Comparison of ENCODE assay signal across 1 cellular context in the genomic region with DNA sequence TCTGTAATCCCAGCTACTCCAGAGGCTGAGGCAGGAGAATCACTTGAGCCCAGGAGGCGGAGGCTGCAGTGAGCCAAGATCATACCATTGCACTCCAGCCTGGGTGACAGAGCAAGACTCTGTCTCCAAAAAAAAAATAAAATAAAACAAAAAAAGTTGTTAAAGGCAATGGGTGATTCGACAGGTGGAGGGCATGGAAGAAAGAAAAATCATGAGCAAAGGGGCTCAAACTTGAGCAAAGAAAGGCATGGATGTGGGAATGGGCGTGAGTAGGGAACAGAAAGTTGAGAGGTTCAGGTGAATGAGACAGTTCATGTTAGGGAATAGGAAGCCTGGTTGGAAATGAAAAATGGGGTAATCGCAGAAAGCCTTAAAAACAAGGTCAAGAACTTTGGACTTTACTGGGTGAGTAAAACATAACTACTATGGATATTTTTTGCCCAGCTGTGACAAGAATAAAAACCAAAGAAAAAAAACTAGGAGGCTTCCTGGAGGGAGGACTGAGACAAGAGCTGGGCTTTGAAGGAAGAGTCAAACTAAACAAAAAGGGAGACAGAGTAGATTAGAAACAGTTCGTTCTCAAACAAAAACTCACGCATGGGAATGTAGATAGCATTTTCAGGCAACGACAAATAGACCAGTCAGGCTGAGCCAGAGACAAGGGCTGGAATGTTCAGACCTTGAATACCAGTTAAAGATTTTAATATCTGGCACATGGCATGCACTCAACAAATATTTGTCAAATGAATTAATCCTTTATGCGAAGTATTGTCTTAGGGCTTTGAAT.
TF ChIP-seq lines count a peak whose summit lies in the region.

No MANE protein-coding gene starts in this region.

TF ChIP-seq in K562, 482 proteins besides CTCF, POLR2A, EP300 and RAD21:
- TF ChIP-seq TRIM24 (IDR thresholded peaks at IDR 0.05) = 0 out of 4 replicates have a peak, but pooled peaks of 1 of the 2 experiments have one; percentile 14
- 0 out of 2 replicates have a peak, but pooled peaks have one; percentile 26 for TF ChIP-seq ARID1B (IDR thresholded peaks at IDR 0.05)
- peak; percentile 26; the same call in 1 of the 2 replicates for TF ChIP-seq DPF2 (IDR thresholded peaks at IDR 0.05)
- no peak for TF ChIP-seq RNF2 (IDR thresholded peaks at IDR 0.05)
- TF ChIP-seq, protein P1, sequence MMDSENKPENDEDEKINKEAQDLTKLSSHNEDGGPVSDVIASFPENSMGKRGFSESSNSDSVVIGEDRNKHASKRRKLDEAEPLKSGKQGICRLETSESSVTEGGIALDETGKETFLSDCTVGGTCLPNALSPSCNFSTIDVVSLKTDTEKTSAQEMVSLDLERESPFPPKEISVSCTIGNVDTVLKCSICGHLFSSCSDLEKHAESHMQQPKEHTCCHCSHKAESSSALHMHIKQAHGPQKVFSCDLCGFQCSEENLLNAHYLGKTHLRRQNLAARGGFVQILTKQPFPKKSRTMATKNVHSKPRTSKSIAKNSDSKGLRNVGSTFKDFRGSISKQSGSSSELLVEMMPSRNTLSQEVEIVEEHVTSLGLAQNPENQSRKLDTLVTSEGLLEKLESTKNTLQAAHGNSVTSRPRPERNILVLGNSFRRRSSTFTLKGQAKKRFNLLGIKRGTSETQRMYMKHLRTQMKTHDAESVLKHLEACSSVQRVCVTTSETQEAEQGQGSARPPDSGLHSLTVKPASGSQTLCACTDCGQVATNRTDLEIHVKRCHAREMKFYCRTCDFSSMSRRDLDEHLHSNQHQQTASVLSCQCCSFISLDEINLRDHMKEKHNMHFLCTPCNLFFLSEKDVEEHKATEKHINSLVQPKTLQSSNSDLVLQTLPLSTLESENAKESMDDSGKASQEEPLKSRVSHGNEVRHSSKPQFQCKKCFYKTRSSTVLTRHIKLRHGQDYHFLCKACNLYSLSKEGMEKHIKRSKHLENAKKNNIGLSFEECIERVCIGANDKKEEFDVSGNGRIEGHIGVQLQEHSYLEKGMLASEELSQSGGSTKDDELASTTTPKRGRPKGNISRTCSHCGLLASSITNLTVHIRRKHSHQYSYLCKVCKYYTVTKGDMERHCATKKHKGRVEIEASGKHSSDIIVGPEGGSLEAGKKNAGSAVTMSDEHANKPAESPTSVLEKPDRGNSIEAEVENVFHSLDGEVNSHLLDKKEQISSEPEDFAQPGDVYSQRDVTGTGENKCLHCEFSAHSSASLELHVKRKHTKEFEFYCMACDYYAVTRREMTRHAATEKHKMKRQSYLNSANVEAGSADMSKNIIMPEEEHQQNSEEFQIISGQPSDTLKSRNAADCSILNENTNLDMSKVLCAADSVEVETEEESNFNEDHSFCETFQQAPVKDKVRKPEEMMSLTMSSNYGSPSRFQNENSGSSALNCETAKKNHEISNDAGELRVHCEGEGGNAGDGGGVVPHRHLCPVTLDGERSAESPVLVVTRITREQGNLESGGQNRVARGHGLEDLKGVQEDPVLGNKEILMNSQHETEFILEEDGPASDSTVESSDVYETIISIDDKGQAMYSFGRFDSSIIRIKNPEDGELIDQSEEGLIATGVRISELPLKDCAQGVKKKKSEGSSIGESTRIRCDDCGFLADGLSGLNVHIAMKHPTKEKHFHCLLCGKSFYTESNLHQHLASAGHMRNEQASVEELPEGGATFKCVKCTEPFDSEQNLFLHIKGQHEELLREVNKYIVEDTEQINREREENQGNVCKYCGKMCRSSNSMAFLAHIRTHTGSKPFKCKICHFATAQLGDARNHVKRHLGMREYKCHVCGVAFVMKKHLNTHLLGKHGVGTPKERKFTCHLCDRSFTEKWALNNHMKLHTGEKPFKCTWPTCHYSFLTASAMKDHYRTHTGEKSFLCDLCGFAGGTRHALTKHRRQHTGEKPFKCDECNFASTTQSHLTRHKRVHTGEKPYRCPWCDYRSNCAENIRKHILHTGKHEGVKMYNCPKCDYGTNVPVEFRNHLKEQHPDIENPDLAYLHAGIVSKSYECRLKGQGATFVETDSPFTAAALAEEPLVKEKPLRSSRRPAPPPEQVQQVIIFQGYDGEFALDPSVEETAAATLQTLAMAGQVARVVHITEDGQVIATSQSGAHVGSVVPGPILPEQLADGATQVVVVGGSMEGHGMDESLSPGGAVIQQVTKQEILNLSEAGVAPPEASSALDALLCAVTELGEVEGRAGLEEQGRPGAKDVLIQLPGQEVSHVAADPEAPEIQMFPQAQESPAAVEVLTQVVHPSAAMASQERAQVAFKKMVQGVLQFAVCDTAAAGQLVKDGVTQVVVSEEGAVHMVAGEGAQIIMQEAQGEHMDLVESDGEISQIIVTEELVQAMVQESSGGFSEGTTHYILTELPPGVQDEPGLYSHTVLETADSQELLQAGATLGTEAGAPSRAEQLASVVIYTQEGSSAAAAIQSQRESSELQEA (IDR thresholded peaks at IDR 0.05; ENCODE audit: low read depth) = peak; percentile 38; the same call in 1 of the 2 replicates
- TF ChIP-seq CBFA2T3 (IDR thresholded peaks at IDR 0.05) = peak; percentile 31; the same call in 1 of the 2 replicates
- TF ChIP-seq, protein P2, sequence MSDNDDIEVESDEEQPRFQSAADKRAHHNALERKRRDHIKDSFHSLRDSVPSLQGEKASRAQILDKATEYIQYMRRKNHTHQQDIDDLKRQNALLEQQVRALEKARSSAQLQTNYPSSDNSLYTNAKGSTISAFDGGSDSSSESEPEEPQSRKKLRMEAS (CRISPR knock-in tag; IDR thresholded peaks at IDR 0.05) = no peak
- TF ChIP-seq, protein P3, sequence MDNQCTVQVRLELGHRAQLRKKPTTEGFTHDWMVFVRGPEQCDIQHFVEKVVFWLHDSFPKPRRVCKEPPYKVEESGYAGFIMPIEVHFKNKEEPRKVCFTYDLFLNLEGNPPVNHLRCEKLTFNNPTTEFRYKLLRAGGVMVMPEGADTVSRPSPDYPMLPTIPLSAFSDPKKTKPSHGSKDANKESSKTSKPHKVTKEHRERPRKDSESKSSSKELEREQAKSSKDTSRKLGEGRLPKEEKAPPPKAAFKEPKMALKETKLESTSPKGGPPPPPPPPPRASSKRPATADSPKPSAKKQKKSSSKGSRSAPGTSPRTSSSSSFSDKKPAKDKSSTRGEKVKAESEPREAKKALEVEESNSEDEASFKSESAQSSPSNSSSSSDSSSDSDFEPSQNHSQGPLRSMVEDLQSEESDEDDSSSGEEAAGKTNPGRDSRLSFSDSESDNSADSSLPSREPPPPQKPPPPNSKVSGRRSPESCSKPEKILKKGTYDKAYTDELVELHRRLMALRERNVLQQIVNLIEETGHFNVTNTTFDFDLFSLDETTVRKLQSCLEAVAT (IDR thresholded peaks at IDR 0.05) = 0 out of 4 replicates have a peak, but pooled peaks of 1 of the 2 experiments have one; percentile 37
- TF ChIP-seq, protein P4, sequence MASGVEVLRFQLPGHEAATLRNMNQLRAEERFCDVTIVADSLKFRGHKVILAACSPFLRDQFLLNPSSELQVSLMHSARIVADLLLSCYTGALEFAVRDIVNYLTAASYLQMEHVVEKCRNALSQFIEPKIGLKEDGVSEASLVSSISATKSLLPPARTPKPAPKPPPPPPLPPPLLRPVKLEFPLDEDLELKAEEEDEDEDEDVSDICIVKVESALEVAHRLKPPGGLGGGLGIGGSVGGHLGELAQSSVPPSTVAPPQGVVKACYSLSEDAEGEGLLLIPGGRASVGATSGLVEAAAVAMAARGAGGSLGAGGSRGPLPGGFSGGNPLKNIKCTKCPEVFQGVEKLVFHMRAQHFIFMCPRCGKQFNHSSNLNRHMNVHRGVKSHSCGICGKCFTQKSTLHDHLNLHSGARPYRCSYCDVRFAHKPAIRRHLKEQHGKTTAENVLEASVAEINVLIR (CRISPR knock-in tag; IDR thresholded peaks at IDR 0.05) = no peak
- peak; percentile 30 for TF ChIP-seq ARHGAP35 (IDR thresholded peaks at IDR 0.05; ENCODE audit: partially characterized antibody)
- TF ChIP-seq, protein P5, sequence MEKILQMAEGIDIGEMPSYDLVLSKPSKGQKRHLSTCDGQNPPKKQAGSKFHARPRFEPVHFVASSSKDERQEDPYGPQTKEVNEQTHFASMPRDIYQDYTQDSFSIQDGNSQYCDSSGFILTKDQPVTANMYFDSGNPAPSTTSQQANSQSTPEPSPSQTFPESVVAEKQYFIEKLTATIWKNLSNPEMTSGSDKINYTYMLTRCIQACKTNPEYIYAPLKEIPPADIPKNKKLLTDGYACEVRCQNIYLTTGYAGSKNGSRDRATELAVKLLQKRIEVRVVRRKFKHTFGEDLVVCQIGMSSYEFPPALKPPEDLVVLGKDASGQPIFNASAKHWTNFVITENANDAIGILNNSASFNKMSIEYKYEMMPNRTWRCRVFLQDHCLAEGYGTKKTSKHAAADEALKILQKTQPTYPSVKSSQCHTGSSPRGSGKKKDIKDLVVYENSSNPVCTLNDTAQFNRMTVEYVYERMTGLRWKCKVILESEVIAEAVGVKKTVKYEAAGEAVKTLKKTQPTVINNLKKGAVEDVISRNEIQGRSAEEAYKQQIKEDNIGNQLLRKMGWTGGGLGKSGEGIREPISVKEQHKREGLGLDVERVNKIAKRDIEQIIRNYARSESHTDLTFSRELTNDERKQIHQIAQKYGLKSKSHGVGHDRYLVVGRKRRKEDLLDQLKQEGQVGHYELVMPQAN (IDR thresholded peaks at IDR 0.05; ENCODE audit: borderline replicate concordance) = 0 out of 2 replicates have a peak, but pooled peaks have one; percentile 40
- TF ChIP-seq SMARCA4 (IDR thresholded peaks at IDR 0.05) = 0 out of 2 replicates have a peak, but pooled peaks have one; percentile 22
- no peak for TF ChIP-seq TCFL5 (CRISPR knock-in tag; conservative IDR thresholded peaks at IDR 0.05)
- no peak for TF ChIP-seq KAT7 (CRISPR knock-in tag; IDR thresholded peaks at IDR 0.05; ENCODE audit: borderline replicate concordance)
- TF ChIP-seq CXXC5 (CRISPR knock-in tag; IDR thresholded peaks at IDR 0.05) = peak; percentile 23; the same call in 1 of the 2 replicates
- TF ChIP-seq, protein P6, sequence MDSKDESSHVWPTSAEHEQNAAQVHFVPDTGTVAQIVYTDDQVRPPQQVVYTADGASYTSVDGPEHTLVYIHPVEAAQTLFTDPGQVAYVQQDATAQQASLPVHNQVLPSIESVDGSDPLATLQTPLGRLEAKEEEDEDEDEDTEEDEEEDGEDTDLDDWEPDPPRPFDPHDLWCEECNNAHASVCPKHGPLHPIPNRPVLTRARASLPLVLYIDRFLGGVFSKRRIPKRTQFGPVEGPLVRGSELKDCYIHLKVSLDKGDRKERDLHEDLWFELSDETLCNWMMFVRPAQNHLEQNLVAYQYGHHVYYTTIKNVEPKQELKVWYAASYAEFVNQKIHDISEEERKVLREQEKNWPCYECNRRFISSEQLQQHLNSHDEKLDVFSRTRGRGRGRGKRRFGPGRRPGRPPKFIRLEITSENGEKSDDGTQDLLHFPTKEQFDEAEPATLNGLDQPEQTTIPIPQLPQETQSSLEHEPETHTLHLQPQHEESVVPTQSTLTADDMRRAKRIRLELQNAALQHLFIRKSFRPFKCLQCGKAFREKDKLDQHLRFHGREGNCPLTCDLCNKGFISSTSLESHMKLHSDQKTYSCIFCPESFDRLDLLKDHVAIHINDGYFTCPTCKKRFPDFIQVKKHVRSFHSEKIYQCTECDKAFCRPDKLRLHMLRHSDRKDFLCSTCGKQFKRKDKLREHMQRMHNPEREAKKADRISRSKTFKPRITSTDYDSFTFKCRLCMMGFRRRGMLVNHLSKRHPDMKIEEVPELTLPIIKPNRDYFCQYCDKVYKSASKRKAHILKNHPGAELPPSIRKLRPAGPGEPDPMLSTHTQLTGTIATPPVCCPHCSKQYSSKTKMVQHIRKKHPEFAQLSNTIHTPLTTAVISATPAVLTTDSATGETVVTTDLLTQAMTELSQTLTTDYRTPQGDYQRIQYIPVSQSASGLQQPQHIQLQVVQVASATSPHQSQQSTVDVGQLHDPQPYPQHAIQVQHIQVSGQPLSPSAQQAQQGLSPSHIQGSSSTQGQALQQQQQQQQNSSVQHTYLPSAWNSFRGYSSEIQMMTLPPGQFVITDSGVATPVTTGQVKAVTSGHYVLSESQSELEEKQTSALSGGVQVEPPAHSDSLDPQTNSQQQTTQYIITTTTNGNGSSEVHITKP (IDR thresholded peaks at IDR 0.05; ENCODE audit: partially characterized antibody) = peak; percentile 86
- 0 out of 2 replicates have a peak, but pooled peaks have one; percentile 7 for TF ChIP-seq TAL1 (IDR thresholded peaks at IDR 0.05)
- TF ChIP-seq TCF3 (CRISPR knock-in tag; IDR thresholded peaks at IDR 0.05) = peak; percentile 21; the same call in 1 of the 2 replicates
- peak; percentile 19; the same call in 1 of the 2 replicates for TF ChIP-seq MIER1 (IDR thresholded peaks at IDR 0.05; ENCODE audit: low read depth)
- TF ChIP-seq ZNF121 (CRISPR knock-in tag; conservative IDR thresholded peaks at IDR 0.05) = no peak
- TF ChIP-seq ELF4 (CRISPR knock-in tag; IDR thresholded peaks at IDR 0.05) = 0 out of 2 replicates have a peak, but pooled peaks have one; percentile 27
- TF ChIP-seq ZC3H8 (IDR thresholded peaks at IDR 0.05) = 0 out of 2 replicates have a peak, but pooled peaks have one; percentile 40
